11 cellular contexts compared by ENCODE assay signal in the genomic region with DNA sequence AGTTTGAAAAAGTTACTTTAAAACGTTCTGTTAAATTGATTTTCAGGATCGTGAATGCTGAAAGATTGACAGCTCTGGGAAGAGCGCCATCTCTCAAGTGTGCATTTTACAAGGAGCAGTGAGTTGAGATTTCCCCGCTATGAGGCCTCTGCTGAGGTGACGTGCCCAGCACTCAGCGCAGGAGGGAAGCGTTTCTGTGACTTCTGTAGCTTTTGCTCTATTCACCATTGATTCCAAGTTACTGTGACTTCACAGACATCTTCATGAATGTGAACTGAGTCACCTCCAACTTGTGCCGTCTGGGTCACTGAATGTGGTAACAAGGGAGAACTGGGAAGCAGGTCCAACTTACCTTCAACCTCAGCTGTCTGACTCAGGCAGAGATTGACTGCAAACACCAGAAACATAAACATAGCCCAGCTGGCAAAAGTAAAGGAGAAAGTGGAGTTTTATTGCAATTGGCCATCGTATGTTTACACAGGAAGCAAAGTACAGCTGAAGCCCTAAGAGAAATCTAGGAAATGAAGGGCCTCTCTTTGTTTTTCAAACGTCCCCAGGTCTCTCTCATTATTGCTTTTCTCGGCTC.
DNase-seq lines count a peak whose midpoint lies in the region; ATAC-seq, FAIRE-seq and TF ChIP-seq lines count a peak whose summit lies in the region.
"Had no signal": no experiment of that assay in that cellular context is flagged by ENCODE, and none has a peak within 500 bp of the region (broad histone marks: within the 10 kb centered on the region; RNA-seq: fewer than 3 reads in every experiment).

No MANE protein-coding gene starts in this region.

- H3K4me1 ChIP-seq in pancreas: peaks cover 0 to 4% (median 0%) of the 10 kb centered on the region in 3 donors

- H3K27ac ChIP-seq in pancreas: no peak overlapping the region

- intact Hi-C loops in pancreas (cut with DNase I): no loop called here

- H3K36me3 ChIP-seq in pancreas: no peaks in the 10 kb centered on the region

- 28% methylated on average over 11 of the region's 11 CpGs for WGBS in pancreas, 2 donors

- H3K27me3 ChIP-seq in pancreas: no peaks in the 10 kb centered on the region

- no peak for FAIRE-seq in pancreas (lab: Jason Lieb, UNC)

- H3K4me3 ChIP-seq in epithelial cell of proximal tubule (ENCODE audit: low read depth, low read length) (no peak overlapping the region), pancreas (no peak overlapping the region)

- DNase-seq in DMS53 treated with DMSO at 0.1 percent for 48 hours (lab: John Stamatoyannopoulos, UW; ENCODE audit: unreplicated experiment) (peak; percentile 56), NCI-H1092 (lab: John Stamatoyannopoulos, UW) (peak; percentile 5), epithelial cell of proximal tubule (ENCODE audit: low read depth) (peak; percentile 1), pancreas (peak in 1 of 6 donors; percentile 14), GDM1 (lab: John Stamatoyannopoulos, UW) (no peak)
- DNase-seq in activated CD4-positive, CD25-positive, alpha-beta regulatory T cell treated with anti-CD3 and anti-CD28 coated beads, Interleukin-2, amount 50 U/mL, for 72 hours: no peak
- DNase-seq: activated CD4-positive, alpha-beta T cell treated with anti-CD3 and anti-CD28 coated beads for 4 hours; hippocampal formation; naive thymus-derived CD4-positive, alpha-beta T cell had no signal

- TF ChIP-seq CTCF in epithelial cell of proximal tubule (conservative IDR thresholded peaks at IDR 0.05; ENCODE audit: low read depth, low read length): no peak
- no peak for TF ChIP-seq CTCF in pancreas (IDR thresholded peaks at IDR 0.05)

- H3K9me3 ChIP-seq in pancreas: no peaks in the 10 kb centered on the region

- ATAC-seq in pancreas: peak in 3 of 4 donors; percentile 51 to 70 (median 67)
- ATAC-seq in GM18517 (IDR thresholded peaks at IDR 0.05; ENCODE audit: unreplicated experiment): no peak
- no peak for ATAC-seq in GM19455 (IDR thresholded peaks at IDR 0.05; ENCODE audit: unreplicated experiment)
- ATAC-seq: naive thymus-derived CD4-positive, alpha-beta T cell had no signal

Comparison
In these comparisons a context has a peak if more than half of its experiments do, and no peak if none do; other contexts are left out.
1. DNase-seq: peak in DMS53 treated with DMSO at 0.1 percent for 48 hours (single experiment), NCI-H1092 (single experiment) and epithelial cell of proximal tubule (single experiment); none in activated CD4-positive, CD25-positive, alpha-beta regulatory T cell treated with anti-CD3 and anti-CD28 coated beads, Interleukin-2, amount 50 U/mL, for 72 hours (single experiment) and GDM1 (single experiment).
2. ATAC-seq: peak in pancreas (3 of 4); none in GM18517 (single experiment) and GM19455 (single experiment).